ENCODE assay signal across 8 cellular contexts in genomic region chr12:109154485-109155438, GRCh38. TPM values are rescaled to one million over a fixed set of nuclear protein-coding genes. Genes with fewer than 3 reads are reported as not detected.
A peak's percentile ranks its signal among the peaks of the same experiment; 100 is the strongest.
DNase-seq lines count a peak whose midpoint lies in the region; ATAC-seq and TF ChIP-seq lines count a peak whose summit lies in the region.

No MANE protein-coding gene starts in this region.

- no peaks in the 10 kb centered on the region for H3K9me3 ChIP-seq in HCT116 (ENCODE audit: control insufficient read depth in 1 of 2, insufficient read depth in 1 of 2, low read depth in 1 of 2, low read length in 2 of 2)
- H3K9me3 ChIP-seq in psoas muscle: no peaks in the 10 kb centered on the region

- no peak for TF ChIP-seq RAD21 in HCT116 (IDR thresholded peaks at IDR 0.05; ENCODE audit: low read depth)

- no peaks in the 10 kb centered on the region for H4K20me1 ChIP-seq in HCT116 (ENCODE audit: insufficient read depth)

- H3K4me3 ChIP-seq in HCT116 (replicated peaks in 1 of 2; ENCODE audit: low read depth in 1 of 2, low read length in 2 of 2) (peak overlapping the region; percentile 66 to 70), psoas muscle (peak overlapping the region; percentile 75), urinary bladder (ENCODE audit: low read depth, low read length) (peak overlapping the region; percentile 64)

- TF ChIP-seq POLR2A in HCT116 (IDR thresholded peaks at IDR 0.05; ENCODE audit: borderline replicate concordance, extremely low read depth, insufficient read depth, insufficient read length): peak; percentile 27

- TF ChIP-seq CTCF in HCT116 (IDR thresholded peaks at IDR 0.05 in 2 of 3, conservative IDR thresholded peaks at IDR 0.05 in 1 of 3; ENCODE audit: borderline replicate concordance in 1 of 3, insufficient read depth in 1 of 3, low read depth in 2 of 3, low read length in 2 of 3) (no peak), psoas muscle (IDR thresholded peaks at IDR 0.05) (no peak)

- peak overlapping the region; percentile 87 for H3K27ac Mint-ChIP-seq in T-helper 2 cell treated with Interferon-gamma antibody and Interleukin-4, amounts not matched to agents 5 μg/mL and 100 μg/mL, for 36 hours

- peak overlapping the region; percentile 65 for H3K9ac ChIP-seq in HCT116 (ENCODE audit: low read length)

- 0 out of 2 replicates have a peak, but pooled peaks cover under 1% of the 10 kb centered on the region for H3K27me3 ChIP-seq in HCT116 (ENCODE audit: insufficient read depth, low read length)
- H3K27me3 ChIP-seq in psoas muscle (ENCODE audit: insufficient read depth in 3 of 3, low read length in 2 of 3): no peaks in the 10 kb centered on the region

- no peaks in the 10 kb centered on the region for H3K79me2 ChIP-seq in HCT116 (ENCODE audit: insufficient read depth, low read length)

- intact Hi-C loops in HCT116 (cut with micrococcal nuclease): no loop called here
- intact Hi-C loops in psoas muscle (cut with DNase I): loop anchor here (2.0 to 5.0 kb wide), 2 partner anchors 42 to 44 kb away; no protein-coding TSS in a partner anchor

- CTCF ChIA-PET in HCT116 (lab: Charles Lee): interaction anchor here (0.6 to 1.5 kb wide), 3 partner anchors 21 to 231 kb away, joined by 3 to 5 read pairs (median 5); no protein-coding TSS in a partner anchor

- H3K9me2 ChIP-seq in HCT116 (ENCODE audit: insufficient read depth): no peaks in the 10 kb centered on the region

- H3K27me3 Mint-ChIP-seq in T-helper 2 cell treated with Interferon-gamma antibody and Interleukin-4, amounts not matched to agents 5 μg/mL and 100 μg/mL, for 36 hours (ENCODE audit: low read depth): peaks cover 2% of the 10 kb centered on the region

- ATAC-seq in HCT116 (peak; percentile 91), psoas muscle (peak; percentile 84 to 96 (median 88))

- H3K4me3 Mint-ChIP-seq in T-helper 2 cell treated with Interferon-gamma antibody and Interleukin-4, amounts not matched to agents 5 μg/mL and 100 μg/mL, for 36 hours: peak overlapping the region; percentile 94

- peak overlapping the region; percentile 94 for H2AFZ ChIP-seq in HCT116 (ENCODE audit: low read depth, low read length, poor library complexity, severe bottlenecking)

- RAD21 ChIA-PET in HCT116 (lab: Charles Lee; ENCODE audit: low non-redundant PET in 1 of 2, low total read pairs in 2 of 2, uncharacterized antibody in 2 of 2, unreplicated experiment in 2 of 2): no interaction called here

- POLR2A ChIA-PET in HCT116 (lab: Charles Lee): interaction anchor here (0.6 to 0.9 kb wide), 6 partner anchors 9 to 1780 kb away, joined by 3 to 4 read pairs (median 3); partner anchors contain the start of gene FOXN4

- H3K4me2 ChIP-seq in HCT116 (ENCODE audit: low read length): peak overlapping the region; percentile 78

- H3K36me3 ChIP-seq in HCT116 (ENCODE audit: control insufficient read depth in 1 of 2, insufficient read depth in 2 of 2, low read length in 2 of 2) (no peaks in the 10 kb centered on the region), psoas muscle (ENCODE audit: insufficient read depth in 1 of 2, low read depth in 1 of 2) (no peaks in the 10 kb centered on the region), urinary bladder (ENCODE audit: insufficient read depth) (no peaks in the 10 kb centered on the region)

- no peaks in the 10 kb centered on the region for H3K9me3 Mint-ChIP-seq in T-helper 2 cell treated with Interferon-gamma antibody and Interleukin-4, amounts not matched to agents 5 μg/mL and 100 μg/mL, for 36 hours

- H3K4me1 ChIP-seq in HCT116 (ENCODE audit: control insufficient read depth in 1 of 2, insufficient read depth in 2 of 2, low read length in 2 of 2) (peaks cover 9 to 19% of the 10 kb centered on the region in 2 experiments; a peak in 3 of 4 replicates), psoas muscle (peaks cover 64% of the 10 kb centered on the region), urinary bladder (ENCODE audit: insufficient read depth) (no peaks in the 10 kb centered on the region)

- TSS peak; percentile 61 for BruUV-seq in HCT116 (replicated peaks; lab: Mats Ljungman, UMichigan)

- peaks cover 15% of the 10 kb centered on the region for H3K4me1 Mint-ChIP-seq in T-helper 2 cell treated with Interferon-gamma antibody and Interleukin-4, amounts not matched to agents 5 μg/mL and 100 μg/mL, for 36 hours (ENCODE audit: low read depth)

- H3K27ac ChIP-seq in HCT116 (ENCODE audit: low read depth, low read length): peak overlapping the region; percentile 59
- peak overlapping the region; percentile 80 for H3K27ac ChIP-seq in psoas muscle
- peak overlapping the region; percentile 69 for H3K27ac ChIP-seq in urinary bladder (ENCODE audit: low read depth)

- H3K36me3 Mint-ChIP-seq in T-helper 2 cell treated with Interferon-gamma antibody and Interleukin-4, amounts not matched to agents 5 μg/mL and 100 μg/mL, for 36 hours (ENCODE audit: low read depth): no peaks in the 10 kb centered on the region

- 1 to 2% (median 1%) methylated on average over 54 to 61 of the region's 61 CpGs for WGBS in psoas muscle, 3 donors
- 1% methylated on average over 61 of the region's 61 CpGs for WGBS in urinary bladder

- DNase-seq in ELF-1 (ENCODE audit: low read depth, low spot score): peak; percentile 94
- peak; percentile 87 for DNase-seq in HCT116 (ENCODE audit: low read depth, low spot score)
- DNase-seq in NCI-H1105 (lab: John Stamatoyannopoulos, UW): peak; percentile 92
- peak; percentile 75 for DNase-seq in T-helper 2 cell treated with Interferon-gamma antibody and Interleukin-4, amounts not matched to agents 5 μg/mL and 100 μg/mL, for 36 hours (ENCODE audit: low spot score)
- DNase-seq in anterior cingulate cortex (lab: John Stamatoyannopoulos, UW): peak in 55 of 58 donors; percentile 20 to 84 (median 71)
- DNase-seq in hepatic stellate cell (ENCODE audit: low spot score): peak; percentile 85
- peak; percentile 87 to 93 for DNase-seq in psoas muscle

TF ChIP-seq in HCT116, 20 proteins besides CTCF, POLR2A, EP300 and RAD21:
- peak; percentile 38; the same call in 1 of the 2 replicates for TF ChIP-seq SP1 (IDR thresholded peaks at IDR 0.05; ENCODE audit: low read depth)
- TF ChIP-seq TCF7L2 (IDR thresholded peaks at IDR 0.05; ENCODE audit: borderline replicate concordance, extremely low read depth, insufficient read depth, insufficient read length): peak; percentile 17
- TF ChIP-seq POLR2AphosphoS5 (IDR thresholded peaks at IDR 0.05; ENCODE audit: low read depth, low read length): peak; percentile 48
- TF ChIP-seq YY1 (IDR thresholded peaks at IDR 0.05; ENCODE audit: extremely low read depth, insufficient replicate concordance, low read depth, low read length): no peak
TF ChIP-seq in HCT116: peak in this region for 3.

RNA-seq across cellular contexts. Expression of gene ACACB, which starts 38.4 kb away (rescaled TPM):
- total RNA-seq in HCT116 (2021; ENCODE audit: unreplicated experiment) (11.1 TPM), psoas muscle (100 to 1,000 TPM; 113 to 503 (median 331) TPM), urinary bladder (34.5 TPM)
- polyA plus RNA-seq in HCT116 (2012): 3.7 and 4.6 TPM in 2 replicates
- polyA plus RNA-seq in psoas muscle (100 to 1,000 TPM in 2 of 3 donors, 10 to 100 TPM in 1; 27.0 to 275 (median 136) TPM), urinary bladder (53.5 TPM)

RNA-seq across cellular contexts. Expression of gene UNG, which starts 57.4 kb away (rescaled TPM):
- total RNA-seq in HCT116 (2021; ENCODE audit: unreplicated experiment) (99.0 TPM), psoas muscle (10 to 100 TPM; 40.4 to 68.9 (median 42.1) TPM), urinary bladder (21.4 TPM)
- 20.7 and 28.8 TPM in 2 replicates for polyA plus RNA-seq in HCT116 (2012)
- polyA plus RNA-seq in psoas muscle (10 to 100 TPM; 34.3 to 93.1 (median 36.7) TPM), urinary bladder (17.6 TPM)

Comparison
In these comparisons a context has a peak if more than half of its experiments do, and no peak if none do; other contexts are left out.
1. Peak in every context shown above with its lines: DNase-seq, ATAC-seq, H3K4me3 ChIP-seq and H3K27ac ChIP-seq.